ENCODE assay signal across 22 cellular contexts in the genomic region with DNA sequence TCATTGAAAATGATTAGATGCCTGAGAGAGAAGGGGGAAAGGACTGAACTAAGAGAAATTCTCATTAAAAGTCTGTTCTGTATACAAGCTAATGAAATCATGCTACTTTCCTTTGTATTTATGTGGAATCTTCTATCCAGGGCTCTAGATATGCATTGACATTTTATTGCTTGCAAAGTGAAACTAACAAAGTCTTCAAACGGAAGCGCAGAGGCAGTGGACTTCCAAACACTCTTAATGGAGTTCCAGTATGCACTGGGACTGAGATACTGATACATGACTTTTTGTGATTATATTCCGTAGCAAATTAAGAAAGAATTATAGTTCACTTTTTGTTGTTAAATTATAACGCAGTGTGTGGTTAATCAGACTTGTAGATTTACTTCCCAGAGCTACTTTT.
DNase-seq lines count a peak whose midpoint lies in the region; ATAC-seq, FAIRE-seq and TF ChIP-seq lines count a peak whose summit lies in the region.
"Had no signal": no experiment of that assay in that cellular context is flagged by ENCODE, and none has a peak within 500 bp of the region (broad histone marks: within the 10 kb centered on the region; RNA-seq: fewer than 3 reads in every experiment).

No MANE protein-coding gene starts in this region.

- H3K27ac ChIP-seq in left ventricle myocardium inferior (replicated peaks) (peak overlapping the region; percentile 54), SK-N-MC (no peak overlapping the region), smooth muscle cell (ENCODE audit: low read depth) (no peak overlapping the region), kidney (ENCODE audit: low read depth in 2 of 2, low read length in 2 of 2) (no peak overlapping the region)
- H3K27ac ChIP-seq: cardiac muscle cell, foreskin keratinocyte had no signal

- no peak for FAIRE-seq in kidney (lab: Jason Lieb, UNC)
- FAIRE-seq: H1, TTC549 had no signal

- peaks cover 6% of the 10 kb centered on the region for H3K9me3 ChIP-seq in left ventricle myocardium inferior (replicated peaks)
- no peaks in the 10 kb centered on the region for H3K9me3 ChIP-seq in SK-N-MC (ENCODE audit: low read depth, low read length)
- no peaks in the 10 kb centered on the region for H3K9me3 ChIP-seq in smooth muscle cell (replicated peaks; ENCODE audit: low read depth)
- no peaks in the 10 kb centered on the region for H3K9me3 ChIP-seq in kidney (ENCODE audit: control insufficient read depth in 1 of 2, low read length in 2 of 2)

- H3K9ac ChIP-seq in SK-N-MC (ENCODE audit: insufficient read length), result no peak overlapping the region
- peak overlapping the region; percentile 42 for H3K9ac ChIP-seq in smooth muscle cell (ENCODE audit: low read depth)
- H3K9ac ChIP-seq in kidney (ENCODE audit: low read length in 2 of 2), result no peak overlapping the region

- H2AFZ ChIP-seq in smooth muscle cell (ENCODE audit: low read depth), result peak overlapping the region; percentile 83

- no peaks in the 10 kb centered on the region for H3K79me2 ChIP-seq in smooth muscle cell (ENCODE audit: low read depth)

- 32% methylated on average over 4 of the region's 4 CpGs for WGBS in smooth muscle cell (ENCODE audit: low lambda C conversion rate)

- H3K36me3 ChIP-seq in left ventricle myocardium inferior (no peaks in the 10 kb centered on the region), SK-N-MC (ENCODE audit: insufficient read depth, low read length) (no peaks in the 10 kb centered on the region), smooth muscle cell (ENCODE audit: low read depth) (no peaks in the 10 kb centered on the region), kidney (ENCODE audit: control insufficient read depth in 1 of 2, insufficient read depth in 2 of 2, low read length in 2 of 2) (no peaks in the 10 kb centered on the region)
- H3K36me3 ChIP-seq: cardiac muscle cell had no signal

- H4K20me1 ChIP-seq in smooth muscle cell (ENCODE audit: low read depth), result no peaks in the 10 kb centered on the region

- peaks cover 37% of the 10 kb centered on the region for H3K4me1 ChIP-seq in left ventricle myocardium inferior
- H3K4me1 ChIP-seq in smooth muscle cell (ENCODE audit: low read depth), result no peaks in the 10 kb centered on the region
- H3K4me1 ChIP-seq in kidney (ENCODE audit: control insufficient read depth in 1 of 2, insufficient read depth in 1 of 2, low read depth in 1 of 2, low read length in 2 of 2), result no peaks in the 10 kb centered on the region
- H3K4me1 ChIP-seq: foreskin keratinocyte had no signal

- peak overlapping the region; percentile 79 for H3K4me2 ChIP-seq in smooth muscle cell

- H3K4me3 ChIP-seq in left ventricle myocardium inferior, result peak overlapping the region; percentile 50
- peak overlapping the region; percentile 41 for H3K4me3 ChIP-seq in SK-N-MC
- H3K4me3 ChIP-seq in fibroblast of villous mesenchyme (ENCODE audit: low read depth, low read length), result no peak overlapping the region
- peak overlapping the region; percentile 33 for H3K4me3 ChIP-seq in smooth muscle cell
- peak overlapping the region in 1 of 2 donors; percentile 30 for H3K4me3 ChIP-seq in kidney (ENCODE audit: low read length in 2 of 2)
- H3K4me3 ChIP-seq: cardiac muscle cell had no signal

- DNase-seq in left ventricle myocardium inferior (no peak), cardiac septum (ENCODE audit: low spot score) (no peak), SK-N-MC (ENCODE audit: low read depth, low spot score) (no peak), fibroblast of villous mesenchyme (ENCODE audit: low read depth) (peak; percentile 17), smooth muscle cell (lab: John Stamatoyannopoulos, UW; ENCODE audit: unreplicated experiment) (no peak), DMS53 (lab: John Stamatoyannopoulos, UW) (no peak), kidney (no peak)
- DNase-seq: activated CD4-positive, alpha-beta T cell treated with anti-CD3 and anti-CD28 coated beads, Interleukin-2, amount 10 ng/mL, durations not matched to agents 24 days and 14 days; COR-L47; effector CD4-positive, alpha-beta T cell; foreskin keratinocyte; GDM1; mesendoderm; NCI-H1417 treated with DMSO at 0.1 percent for 48 hours; NK-92 treated with Interleukin-12 subunit alpha and Interleukin-12 subunit beta, amount 100 ng/mL, for 24 hours; stimulated activated CD4-positive, alpha-beta T cell treated with anti-CD3 and anti-CD28 coated beads, Interleukin-4, amount 100 ng/mL, for 1 hour had no signal

- H3K27me3 ChIP-seq in left ventricle myocardium inferior (ENCODE audit: low read depth) (no peaks in the 10 kb centered on the region), smooth muscle cell (ENCODE audit: low read depth) (no peaks in the 10 kb centered on the region)
- H3K27me3 ChIP-seq: cardiac muscle cell, foreskin keratinocyte had no signal

- TF ChIP-seq CTCF in left ventricle myocardium inferior (IDR thresholded peaks at IDR 0.05; ENCODE audit: borderline replicate concordance) (no peak), fibroblast of villous mesenchyme (IDR thresholded peaks at IDR 0.05; ENCODE audit: insufficient read depth, low read depth, low read length) (no peak), smooth muscle cell (IDR thresholded peaks at IDR 0.05; ENCODE audit: borderline replicate concordance, insufficient read depth, poor library complexity, severe bottlenecking) (no peak), kidney (IDR thresholded peaks at IDR 0.05; ENCODE audit: borderline replicate concordance, extremely low read depth, insufficient read depth) (no peak)

- no peaks in the 10 kb centered on the region for H3F3A ChIP-seq in smooth muscle cell (ENCODE audit: low read depth)

- intact Hi-C loops in left ventricle myocardium inferior (cut with micrococcal nuclease), result loop anchor here (5.0 to 10.0 kb wide), 2 partner anchors 102 to 204 kb away; no protein-coding TSS in a partner anchor
- intact Hi-C loops in cardiac septum (cut with DNase I), result loop anchor here (5.0 to 10.0 kb wide), 2 partner anchors 163 to 204 kb away; no protein-coding TSS in a partner anchor
- intact Hi-C loops in kidney (cut with DNase I), result no loop called here

- no peak for ATAC-seq in GM19351 (IDR thresholded peaks at IDR 0.05; ENCODE audit: unreplicated experiment)
- ATAC-seq: activated naive CD4-positive, alpha-beta T cell treated with anti-CD3 and anti-CD28 coated beads, Interleukin-2, amount 50 U/mL, for 72 hours; foreskin keratinocyte; sciatic nerve had no signal
